In the genomic region with DNA sequence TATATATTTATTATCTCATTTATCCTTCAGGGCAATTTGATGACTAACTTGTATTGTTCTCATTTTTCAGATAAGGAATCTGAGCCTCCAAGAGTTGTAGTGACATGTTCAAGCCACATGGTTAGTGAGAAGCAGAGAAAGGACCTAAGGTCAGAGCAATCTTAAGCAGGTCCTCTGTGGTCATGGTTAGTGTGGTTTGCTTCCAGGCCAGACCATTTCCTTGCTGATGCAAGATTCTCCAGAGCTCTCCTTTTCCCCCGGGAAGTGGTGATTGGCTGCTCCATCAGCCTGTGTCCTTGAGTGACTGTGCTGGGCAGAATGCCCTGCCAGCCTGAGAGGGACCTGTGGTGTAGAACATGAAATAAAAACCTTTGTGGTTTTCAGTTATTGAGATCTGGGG, we compare ENCODE assay signal across 14 cellular contexts.
DNase-seq lines count a peak whose midpoint lies in the region; ATAC-seq, FAIRE-seq and TF ChIP-seq lines count a peak whose summit lies in the region.
"Had no signal": no experiment of that assay in that cellular context is flagged by ENCODE, and none has a peak within 500 bp of the region (broad histone marks: within the 10 kb centered on the region; RNA-seq: fewer than 3 reads in every experiment).

No MANE protein-coding gene starts in this region.

- ATAC-seq in RWPE2 (ENCODE audit: low read depth) (peak; percentile 92), GM19395 (IDR thresholded peaks at IDR 0.05; ENCODE audit: unreplicated experiment) (no peak)

- no peak overlapping the region for H3K4me3 Mint-ChIP-seq in MCF 10A (ENCODE audit: unreplicated experiment)
- H3K4me3 Mint-ChIP-seq: T-helper 1 cell treated with Interleukin-12 subunit alpha and Interleukin-12 subunit beta and Interleukin-4 antibody, amounts not matched to agents 30 μg/mL and 1 μg/mL, for 36 hours had no signal

- no peak overlapping the region for H3K4me3 ChIP-seq in breast epithelium
- no peak overlapping the region for H3K4me3 ChIP-seq in RWPE2 (ENCODE audit: severe bottlenecking)
- H3K4me3 ChIP-seq in fibroblast of pulmonary artery (replicated peaks; ENCODE audit: low read depth, low read length): no peak overlapping the region
- H3K4me3 ChIP-seq: upper lobe of left lung had no signal

- H3K36me3 Mint-ChIP-seq in MCF 10A (ENCODE audit: insufficient read depth, unreplicated experiment): no peaks in the 10 kb centered on the region

- H3K9me3 ChIP-seq in breast epithelium (no peaks in the 10 kb centered on the region), RWPE2 (ENCODE audit: severe bottlenecking) (no peaks in the 10 kb centered on the region)
- H3K9me3 ChIP-seq: upper lobe of left lung had no signal

- H3K4me1 Mint-ChIP-seq in MCF 10A (ENCODE audit: insufficient read depth, unreplicated experiment): peaks cover 6% of the 10 kb centered on the region

- BruUV-seq in MCF 10A (replicated peaks; lab: Mats Ljungman, UMichigan): no TSS peak

- H3K27me3 ChIP-seq in breast epithelium (no peaks in the 10 kb centered on the region), RWPE2 (ENCODE audit: insufficient read depth, poor library complexity, severe bottlenecking) (no peaks in the 10 kb centered on the region)
- H3K27me3 ChIP-seq: upper lobe of left lung had no signal

- intact Hi-C loops in MCF 10A (cut with micrococcal nuclease) (no loop called here), breast epithelium (cut with DNase I; ENCODE audit: low total_unique reads) (no loop called here)

- no peaks in the 10 kb centered on the region for H3K27me3 Mint-ChIP-seq in MCF 10A (ENCODE audit: insufficient read depth, unreplicated experiment)

- DNase-seq in MCF 10A (ENCODE audit: unreplicated experiment): peak; percentile 78
- DNase-seq in breast epithelium (ENCODE audit: low spot score in 2 of 2): no peak
- no peak for DNase-seq in RWPE2 (ENCODE audit: low spot score)
- peak; percentile 96 for DNase-seq in fibroblast of pulmonary artery (ENCODE audit: low read depth)
- peak; percentile 81 for DNase-seq in urothelium cell line (ENCODE audit: low spot score)
- no peak for DNase-seq in amniotic stem cell (lab: John Stamatoyannopoulos, UW)
- DNase-seq in NCI-H1105 (lab: John Stamatoyannopoulos, UW): no peak
- DNase-seq: erythroblast; NCI-H1694 treated with DMSO at 0.1 percent for 48 hours; stimulated activated CD4-positive, alpha-beta T cell treated with anti-CD3 and anti-CD28 coated beads, Interleukin-4, amount 100 ng/mL, for 1 hour had no signal

- no peak for TF ChIP-seq POLR2A in breast epithelium (IDR thresholded peaks at IDR 0.05)

- H3K4me1 ChIP-seq in breast epithelium: no peaks in the 10 kb centered on the region
- peaks cover 10% of the 10 kb centered on the region for H3K4me1 ChIP-seq in RWPE2 (ENCODE audit: insufficient read depth, poor library complexity, severe bottlenecking)
- H3K4me1 ChIP-seq: upper lobe of left lung had no signal

- POLR2A ChIA-PET in MCF 10A (lab: Yijun Ruan, JAX): interaction anchor here (0.6 kb wide), 1 partner anchor 401 kb away, joined by 4 read pairs; no protein-coding TSS in a partner anchor

- H3K27ac Mint-ChIP-seq in MCF 10A (ENCODE audit: low read depth, unreplicated experiment): no peak overlapping the region
- H3K27ac Mint-ChIP-seq: activated T-helper 2 cell treated with anti-CD3 and anti-CD28 coated beads, Interferon-gamma antibody, Interleukin-2, Interleukin-4, amounts not matched to agents 10 μg/mL and 5 μg/mL and 100 μg/mL, durations not matched to agents 14 hours and 24 hours and 36 hours; T-helper 1 cell treated with Interleukin-12 subunit alpha and Interleukin-12 subunit beta and Interleukin-4 antibody, amounts not matched to agents 30 μg/mL and 1 μg/mL, for 36 hours had no signal

- TF ChIP-seq CTCF in MCF 10A (IDR thresholded peaks at IDR 0.05; ENCODE audit: unreplicated experiment) (no peak), breast epithelium (IDR thresholded peaks at IDR 0.05) (no peak), RWPE2 (IDR thresholded peaks at IDR 0.05; ENCODE audit: poor library complexity, severe bottlenecking) (no peak), fibroblast of pulmonary artery (IDR thresholded peaks at IDR 0.05; ENCODE audit: low read length, missing control alignments) (peak; percentile 10)

- H3K36me3 ChIP-seq in breast epithelium (no peaks in the 10 kb centered on the region), RWPE2 (ENCODE audit: low read depth) (no peaks in the 10 kb centered on the region)
- H3K36me3 ChIP-seq: upper lobe of left lung had no signal

- no peaks in the 10 kb centered on the region for H3K9me3 Mint-ChIP-seq in MCF 10A (ENCODE audit: unreplicated experiment)
- H3K9me3 Mint-ChIP-seq: activated T-helper 2 cell treated with anti-CD3 and anti-CD28 coated beads, Interferon-gamma antibody, Interleukin-2, Interleukin-4, amounts not matched to agents 10 μg/mL and 5 μg/mL and 100 μg/mL, durations not matched to agents 14 hours and 24 hours and 36 hours; T-helper 1 cell treated with Interleukin-12 subunit alpha and Interleukin-12 subunit beta and Interleukin-4 antibody, amounts not matched to agents 30 μg/mL and 1 μg/mL, for 36 hours had no signal

- FAIRE-seq in urothelium cell line (lab: Jason Lieb, UNC): peak; percentile 93

- CTCF ChIA-PET in MCF 10A (lab: Yijun Ruan, JAX): interaction anchor here (0.6 to 0.8 kb wide), 3 partner anchors 11 to 288 kb away, joined by 3 to 5 read pairs (median 4); no protein-coding TSS in a partner anchor

- H3K27ac ChIP-seq in breast epithelium: no peak overlapping the region
- peak overlapping the region; percentile 7 for H3K27ac ChIP-seq in RWPE2 (ENCODE audit: poor library complexity, severe bottlenecking)
- H3K27ac ChIP-seq: upper lobe of left lung had no signal

Comparison
In these comparisons a context has a peak if more than half of its experiments do, and no peak if none do; other contexts are left out.
1. DNase-seq: peak in MCF 10A (single experiment), fibroblast of pulmonary artery (single experiment) and urothelium cell line (single experiment); none in breast epithelium (0 of 2), RWPE2 (single experiment), amniotic stem cell (single experiment) and NCI-H1105 (single experiment).